Comparison of ENCODE assay signal across 18 cellular contexts in genomic region chr20:36620917-36621316, GRCh38. TPM values are rescaled to one million over a fixed set of nuclear protein-coding genes. Genes with fewer than 3 reads are reported as not detected.
A peak's percentile ranks its signal among the peaks of the same experiment; 100 is the strongest.
DNase-seq lines count a peak whose midpoint lies in the region; ATAC-seq and TF ChIP-seq lines count a peak whose summit lies in the region.
"Had no signal": no experiment of that assay in that cellular context is flagged by ENCODE, and none has a peak within 500 bp of the region (broad histone marks: within the 10 kb centered on the region; RNA-seq: fewer than 3 reads in every experiment).

No MANE protein-coding gene starts in this region.

- no peak for ATAC-seq in activated naive CD8-positive, alpha-beta T cell treated with anti-CD3 and anti-CD28 coated beads, Interleukin-2, amount 50 U/mL, for 24 hours
- ATAC-seq in T-helper 17 cell = no peak
- no peak for ATAC-seq in effector memory CD8-positive, alpha-beta T cell (replicated peaks)
- ATAC-seq in HG03196 (IDR thresholded peaks at IDR 0.05; ENCODE audit: unreplicated experiment) = no peak
- ATAC-seq: HCT116 had no signal

- H3K4me1 Mint-ChIP-seq in activated naive CD8-positive, alpha-beta T cell (ENCODE audit: low read depth) = peaks cover 25% of the 10 kb centered on the region
- H3K4me1 Mint-ChIP-seq in activated naive CD8-positive, alpha-beta T cell treated with anti-CD3 and anti-CD28 coated beads, Interleukin-2, amount 50 U/mL, for 24 hours = peaks cover 14% of the 10 kb centered on the region
- H3K4me1 Mint-ChIP-seq in T-helper 17 cell = peaks cover 15% of the 10 kb centered on the region
- peaks cover 18 to 29% of the 10 kb centered on the region in 2 donors for H3K4me1 Mint-ChIP-seq in effector memory CD8-positive, alpha-beta T cell (ENCODE audit: low read depth in 2 of 2)

- H3K9me3 Mint-ChIP-seq in activated naive CD8-positive, alpha-beta T cell (ENCODE audit: low read depth) = no peaks in the 10 kb centered on the region
- no peaks in the 10 kb centered on the region for H3K9me3 Mint-ChIP-seq in activated naive CD8-positive, alpha-beta T cell treated with anti-CD3 and anti-CD28 coated beads, Interleukin-2, amount 50 U/mL, for 24 hours
- H3K9me3 Mint-ChIP-seq in effector memory CD8-positive, alpha-beta T cell = no peaks in the 10 kb centered on the region

- no peak for TF ChIP-seq CTCF in hepatocyte (IDR thresholded peaks at IDR 0.05; ENCODE audit: poor library complexity)

- H3K36me3 ChIP-seq in hepatocyte (replicated peaks; ENCODE audit: insufficient read depth, low read depth) = no peaks in the 10 kb centered on the region

- H3K36me3 Mint-ChIP-seq in activated naive CD8-positive, alpha-beta T cell = peaks cover 16% of the 10 kb centered on the region
- H3K36me3 Mint-ChIP-seq in activated naive CD8-positive, alpha-beta T cell treated with anti-CD3 and anti-CD28 coated beads, Interleukin-2, amount 50 U/mL, for 24 hours (ENCODE audit: low read depth) = peaks cover 21% of the 10 kb centered on the region
- peaks cover 9% of the 10 kb centered on the region for H3K36me3 Mint-ChIP-seq in T-helper 17 cell (ENCODE audit: low read depth)
- peaks cover 68% of the 10 kb centered on the region for H3K36me3 Mint-ChIP-seq in effector memory CD8-positive, alpha-beta T cell (ENCODE audit: insufficient read depth)

- H3K27me3 ChIP-seq in hepatocyte = no peaks in the 10 kb centered on the region

- H3K27ac Mint-ChIP-seq in activated naive CD8-positive, alpha-beta T cell = peak overlapping the region; percentile 55
- H3K27ac Mint-ChIP-seq in activated naive CD8-positive, alpha-beta T cell treated with anti-CD3 and anti-CD28 coated beads, Interleukin-2, amount 50 U/mL, for 24 hours = no peak overlapping the region
- peak overlapping the region; percentile 73 for H3K27ac Mint-ChIP-seq in T-helper 17 cell
- peak overlapping the region; percentile 1 to 72 for H3K27ac Mint-ChIP-seq in effector memory CD8-positive, alpha-beta T cell

- H4K20me1 ChIP-seq in hepatocyte (ENCODE audit: insufficient read depth, poor library complexity, severe bottlenecking) = no peaks in the 10 kb centered on the region

- no peak overlapping the region for H2AFZ ChIP-seq in hepatocyte
- H2AFZ ChIP-seq: GM23248 had no signal

- no peak overlapping the region for H3K4me3 Mint-ChIP-seq in activated naive CD8-positive, alpha-beta T cell
- H3K4me3 Mint-ChIP-seq in activated naive CD8-positive, alpha-beta T cell treated with anti-CD3 and anti-CD28 coated beads, Interleukin-2, amount 50 U/mL, for 24 hours = no peak overlapping the region
- H3K4me3 Mint-ChIP-seq in T-helper 17 cell = peak overlapping the region; percentile 69
- H3K4me3 Mint-ChIP-seq in effector memory CD8-positive, alpha-beta T cell = peak overlapping the region in 1 of 2 donors; percentile 2

- no peak for DNase-seq in activated naive CD8-positive, alpha-beta T cell treated with anti-CD3 and anti-CD28 coated beads, Interleukin-2, amount 50 U/mL, for 24 hours
- DNase-seq in T-helper 17 cell = no peak
- DNase-seq in effector memory CD8-positive, alpha-beta T cell = no peak
- no peak for DNase-seq in retina
- DNase-seq in hepatocyte (ENCODE audit: low spot score) = no peak
- DNase-seq: ACHN, AML-193, DMS79 treated with DMSO at 0.1 percent for 48 hours, GM23248, NCI-H1436, NCI-H2029 treated with DMSO at 0.1 percent for 48 hours, NCI-H748 treated with DMSO at 0.1 percent for 48 hours, OCI-M1 had no signal

- H3K27me3 Mint-ChIP-seq in activated naive CD8-positive, alpha-beta T cell = no peaks in the 10 kb centered on the region
- no peaks in the 10 kb centered on the region for H3K27me3 Mint-ChIP-seq in activated naive CD8-positive, alpha-beta T cell treated with anti-CD3 and anti-CD28 coated beads, Interleukin-2, amount 50 U/mL, for 24 hours
- no peaks in the 10 kb centered on the region for H3K27me3 Mint-ChIP-seq in T-helper 17 cell
- H3K27me3 Mint-ChIP-seq in effector memory CD8-positive, alpha-beta T cell = no peaks in the 10 kb centered on the region

- WGBS in hepatocyte (ENCODE audit: low lambda C conversion rate, missing lambda C conversion rate) = 93% methylated on average over 5 of the region's 5 CpGs

- no peaks in the 10 kb centered on the region for H3K4me1 ChIP-seq in hepatocyte (ENCODE audit: insufficient read depth)

- no peaks in the 10 kb centered on the region for H3K79me2 ChIP-seq in hepatocyte

- no peak overlapping the region for H3K27ac ChIP-seq in hepatocyte
- H3K27ac ChIP-seq: GM23248, KMS-11 had no signal

- no peaks in the 10 kb centered on the region for H3K9me3 ChIP-seq in T-helper 17 cell (ENCODE audit: control insufficient read depth, low read length, poor library complexity, severe bottlenecking)
- no peaks in the 10 kb centered on the region for H3K9me3 ChIP-seq in hepatocyte (ENCODE audit: low read depth)

- no peak overlapping the region for H3K4me2 ChIP-seq in hepatocyte
- H3K4me2 ChIP-seq: KMS-11 had no signal

- no peaks in the 10 kb centered on the region for H3K9me2 ChIP-seq in hepatocyte (replicated peaks; ENCODE audit: insufficient read depth)

- no peak overlapping the region for H3K4me3 ChIP-seq in hepatocyte
- H3K4me3 ChIP-seq: GM23248 had no signal

RNA-seq across cellular contexts. Expression of gene RAB5IF, which starts 15.3 kb away (rescaled TPM):
- total RNA-seq in T-helper 17 cell (10 to 100 TPM; 66.3 to 71.0 TPM), hepatocyte (130 and 134 TPM in 2 replicates)
- polyA plus RNA-seq in hepatocyte = 198 and 202 TPM in 2 replicates

RNA-seq across cellular contexts. Expression of gene SLA2, which starts 25.1 kb away (rescaled TPM):
- total RNA-seq in T-helper 17 cell (10 to 100 TPM; 31.4 to 46.8 TPM), hepatocyte (not detected in 2 replicates)
- polyA plus RNA-seq in hepatocyte = 0.15 TPM in 1 of 2 replicates, not detected in the other
- total RNA-seq: GM23248, RPMI7951 had no signal
- polyA plus RNA-seq: GM23248 had no signal

RNA-seq across cellular contexts. Expression of gene TGIF2, which starts 47.5 kb away (rescaled TPM):
- total RNA-seq in T-helper 17 cell (10 to 100 TPM; 32.8 to 38.5 TPM), hepatocyte (27.0 and 30.6 TPM in 2 replicates)
- 32.4 and 38.5 TPM in 2 replicates for polyA plus RNA-seq in hepatocyte

Comparison
In these comparisons a context has a peak if more than half of its experiments do, and no peak if none do; other contexts are left out.
1. RNA of gene SLA2, which starts 25.1 kb away (total RNA-seq): 31.4 to 46.8 TPM in T-helper 17 cell; not detected in hepatocyte; every median in the first group is over 10 times any median in the second.